9 cellular contexts compared by ENCODE assay signal in genomic region chr1:55211909-55212308, GRCh38. TPM values are rescaled to one million over a fixed set of nuclear protein-coding genes. Genes with fewer than 3 reads are reported as not detected.
DNase-seq lines count a peak whose midpoint lies in the region; ATAC-seq, FAIRE-seq and TF ChIP-seq lines count a peak whose summit lies in the region.
"Had no signal": no experiment of that assay in that cellular context is flagged by ENCODE, and none has a peak within 500 bp of the region (broad histone marks: within the 10 kb centered on the region; RNA-seq: fewer than 3 reads in every experiment).

No MANE protein-coding gene starts in this region.

- no peak overlapping the region for H3K27ac Mint-ChIP-seq in endodermal cell

- in situ Hi-C loops in HepG2 (cut with HindIII; ENCODE audit: extremely low pct_ligation_motif_present, low pct_unique_long_range_greater_than_20kb), result no loop called here

- DNase-seq in HepG2 (ENCODE audit: low spot score) (no peak), right lobe of liver (no peak), MV-4-11 (lab: John Stamatoyannopoulos, UW) (peak; percentile 60), endodermal cell (no peak), cerebellar cortex (ENCODE audit: low spot score) (no peak), amygdala (lab: John Stamatoyannopoulos, UW) (no peak)

- H4K20me1 ChIP-seq in HepG2 (ENCODE audit: insufficient read depth, low read length), result peaks cover 3% of the 10 kb centered on the region

- WGBS in HepG2 (ENCODE audit: low lambda C conversion rate), result 46% methylated on average over 3 of the region's 3 CpGs
- WGBS in right lobe of liver (ENCODE audit: insufficient coverage, low coverage, low lambda C conversion rate, missing lambda C conversion rate), result 40% methylated on average over 3 of the region's 3 CpGs
- WGBS in endodermal cell (ENCODE audit: insufficient coverage in 1 of 2, insufficient read length in 1 of 2), 2 experiments, result 81 to 83% methylated on average over 3 of the region's 3 CpGs

- H3K4me3 ChIP-seq in HepG2 (replicated peaks in 1 of 3; ENCODE audit: insufficient read depth in 1 of 3, low read depth in 2 of 3, low read length in 3 of 3), result peak overlapping the region; percentile 87 to 98 (median 94); a peak in 5 of 6 replicates
- H3K4me3 ChIP-seq in right lobe of liver, result no peak overlapping the region
- H3K4me3 ChIP-seq in endodermal cell (ENCODE audit: low read length), result peak overlapping the region; percentile 95

- peak overlapping the region; percentile 60 for H3K27ac ChIP-seq in HepG2 (ENCODE audit: extremely low read length, insufficient read depth, low read length)
- H3K27ac ChIP-seq in right lobe of liver, result peak overlapping the region in 1 of 3 donors; percentile 31
- H3K27ac ChIP-seq in endodermal cell (ENCODE audit: low read depth, low read length), result no peak overlapping the region

- peaks cover 61% of the 10 kb centered on the region for H3K4me1 Mint-ChIP-seq in endodermal cell

- H3K36me3 ChIP-seq in HepG2 (replicated peaks in 1 of 2; ENCODE audit: control insufficient read depth in 1 of 2, insufficient read depth in 2 of 2, low read length in 2 of 2) (peaks cover 0 to 2% of the 10 kb centered on the region in 2 experiments; a peak in 2 of 5 replicates), right lobe of liver (no peaks in the 10 kb centered on the region), endodermal cell (ENCODE audit: control insufficient read depth, insufficient read depth, low read length) (peaks cover 3% of the 10 kb centered on the region)

- peak overlapping the region; percentile 93 for H3K4me2 ChIP-seq in HepG2 (ENCODE audit: low read depth, low read length)

- H3K27me3 ChIP-seq in HepG2 (ENCODE audit: control insufficient read depth in 1 of 2, insufficient read depth in 2 of 2, low read length in 2 of 2), result no peaks in the 10 kb centered on the region
- no peaks in the 10 kb centered on the region for H3K27me3 ChIP-seq in right lobe of liver
- H3K27me3 ChIP-seq in endodermal cell (ENCODE audit: control insufficient read depth, insufficient read depth, low read length, poor library complexity, severe bottlenecking), result no peaks in the 10 kb centered on the region

- no peak overlapping the region for H2AFZ ChIP-seq in HepG2 (ENCODE audit: low read length)

- TF ChIP-seq POLR2A in HepG2 (IDR thresholded peaks at IDR 0.05; ENCODE audit: insufficient read depth in 1 of 2, low read depth in 2 of 2, low read length in 2 of 2) (no peak), right lobe of liver (IDR thresholded peaks at IDR 0.05) (no peak)

- FAIRE-seq in HepG2 (lab: Jason Lieb, UNC), result no peak
- FAIRE-seq: colon had no signal

- no peaks in the 10 kb centered on the region for H3K27me3 Mint-ChIP-seq in endodermal cell (ENCODE audit: insufficient read depth)

- ATAC-seq in HepG2 (no peak), right lobe of liver (no peak), HG03520 (IDR thresholded peaks at IDR 0.05; ENCODE audit: unreplicated experiment) (no peak), HG03045 (IDR thresholded peaks at IDR 0.05; ENCODE audit: unreplicated experiment) (no peak)

- TF ChIP-seq CTCF in HepG2 (CRISPR knock-in tag; IDR thresholded peaks at IDR 0.05) (no peak), right lobe of liver (IDR thresholded peaks at IDR 0.05) (no peak), endodermal cell (conservative IDR thresholded peaks at IDR 0.05) (no peak)

- H3K9me3 Mint-ChIP-seq in endodermal cell, result no peaks in the 10 kb centered on the region

- H3K4me3 Mint-ChIP-seq in endodermal cell, result peak overlapping the region; percentile 98

- POLR2A ChIA-PET in HepG2 (lab: Yijun Ruan, JAX), result interaction anchor here (1.2 kb wide), 1 partner anchor 21 kb away, joined by 3 read pairs; no protein-coding TSS in a partner anchor

- H3K9ac ChIP-seq in HepG2 (ENCODE audit: insufficient read depth, low read depth, low read length) (peak overlapping the region; percentile 97; the same call in 1 of the 2 replicates), endodermal cell (ENCODE audit: extremely low read depth, low read length, poor library complexity, severe bottlenecking) (no peak overlapping the region)

- H3K4me1 ChIP-seq in HepG2 (ENCODE audit: insufficient read depth, low read length) (peaks cover 59% of the 10 kb centered on the region), right lobe of liver (peaks cover 0 to 37% (median 14%) of the 10 kb centered on the region in 4 donors), endodermal cell (ENCODE audit: control insufficient read depth, insufficient read depth, low read length) (peaks cover 19% of the 10 kb centered on the region)

- CTCF ChIA-PET in HepG2 (lab: Yijun Ruan, JAX; ENCODE audit: low intra/inter-chr PET ratio, low total read pairs), result no interaction called here

- no peak for TF ChIP-seq RAD21 in HepG2 (CRISPR knock-in tag; IDR thresholded peaks at IDR 0.05)

- peaks cover 85% of the 10 kb centered on the region for H3K79me2 ChIP-seq in HepG2 (ENCODE audit: insufficient read depth, low read length)

- H3K9me3 ChIP-seq in HepG2 (ENCODE audit: low read length) (no peaks in the 10 kb centered on the region), right lobe of liver (no peaks in the 10 kb centered on the region), endodermal cell (ENCODE audit: control insufficient read depth, low read length) (no peaks in the 10 kb centered on the region)

- peaks cover 5% of the 10 kb centered on the region for H3K36me3 Mint-ChIP-seq in endodermal cell (ENCODE audit: low read depth)

- intact Hi-C loops in HepG2 (cut with micrococcal nuclease; ENCODE audit: unreplicated experiment) (loop anchor here (10.0 kb wide), 1 partner anchor 47 kb away; no protein-coding TSS in a partner anchor), right lobe of liver (cut with DNase I) (no loop called here)

- TF ChIP-seq EP300 in HepG2 (IDR thresholded peaks at IDR 0.05; ENCODE audit: low read depth in 2 of 2, low read length in 2 of 2) (no peak), HepG2 (CRISPR knock-in tag; IDR thresholded peaks at IDR 0.05; ENCODE audit: borderline replicate concordance) (no peak)

- no TSS peak for BruUV-seq in HepG2 (replicated peaks; lab: Mats Ljungman, UMichigan)

TF ChIP-seq in HepG2, 621 proteins besides CTCF, POLR2A, EP300 and RAD21 (continues in another document):
- TF ChIP-seq HNRNPLL (IDR thresholded peaks at IDR 0.05; ENCODE audit: low read depth, low read length, poor library complexity, severe bottlenecking), result no peak
- no peak for TF ChIP-seq GPN1 (CRISPR knock-in tag; IDR thresholded peaks at IDR 0.05; ENCODE audit: borderline replicate concordance)
- 0 out of 2 replicates have a peak, but pooled peaks have one; percentile 3 for TF ChIP-seq THAP11 (CRISPR knock-in tag; IDR thresholded peaks at IDR 0.05)
- 0 out of 2 replicates have a peak, but pooled peaks have one; percentile 1 for TF ChIP-seq DMAP1 (CRISPR knock-in tag; IDR thresholded peaks at IDR 0.05)
- no peak for TF ChIP-seq ZBTB1 (CRISPR knock-in tag; IDR thresholded peaks at IDR 0.05; ENCODE audit: borderline replicate concordance)
- TF ChIP-seq ZNF776 (CRISPR knock-in tag; IDR thresholded peaks at IDR 0.05), result no peak
- no peak for TF ChIP-seq THAP9 (CRISPR knock-in tag; IDR thresholded peaks at IDR 0.05; ENCODE audit: borderline replicate concordance)
- no peak for TF ChIP-seq NFE2 (CRISPR knock-in tag; IDR thresholded peaks at IDR 0.05)

RNA-seq across cellular contexts. Expression of gene USP24, which starts 3.3 kb away (rescaled TPM):
- total RNA-seq in HepG2 (2016; rRNA removed; fragmentation: Illumina TruSeq; extraction: Trizol) (47.6 and 59.5 TPM in 2 replicates), right lobe of liver (10 to 100 TPM; 19.9 to 28.0 (median 21.9) TPM), endodermal cell (10 to 100 TPM; 68.2 to 71.5 TPM)
- total RNA-seq in HepG2 (2016; cell fraction: cytosol; rRNA removed; fragmentation: Illumina TruSeq; extraction: Trizol; ENCODE audit: low read depth), result 4.1 and 5.1 TPM in 2 replicates
- total RNA-seq in HepG2 (2016; cell fraction: insoluble cytoplasmic fraction; rRNA removed; fragmentation: Illumina TruSeq; extraction: Trizol), result 41.1 and 53.7 TPM in 2 replicates
- 12.0 and 12.6 TPM in 2 replicates for total RNA-seq in HepG2 (2016; cell fraction: membrane; rRNA removed; fragmentation: Illumina TruSeq; extraction: Trizol)
- total RNA-seq in HepG2 (2016; cell fraction: nucleus; rRNA removed; fragmentation: Illumina TruSeq; extraction: Trizol), result 76.5 and 77.4 TPM in 2 replicates
- polyA plus RNA-seq in HepG2 (2011; rRNA removed), result 17.2 and 18.8 TPM in 2 replicates
- polyA plus RNA-seq in HepG2 (2011; cell fraction: cytosol; rRNA removed), result 9.7 and 11.6 TPM in 2 replicates
- polyA plus RNA-seq in HepG2 (2011; cell fraction: nucleus; rRNA removed), result 39.7 and 46.5 TPM in 2 replicates
- polyA plus RNA-seq in HepG2 (2012), result 24.9 and 34.6 TPM in 2 replicates
- polyA plus RNA-seq in HepG2 (2016; cell fraction: cytosol; fragmentation: Illumina TruSeq; extraction: Trizol; ENCODE audit: low read depth), result 1.2 and 1.6 TPM in 2 replicates
- 34.7 and 34.9 TPM in 2 replicates for polyA plus RNA-seq in HepG2 (2016; cell fraction: insoluble cytoplasmic fraction; fragmentation: Illumina TruSeq; extraction: Trizol; ENCODE audit: low read depth)
- polyA plus RNA-seq in HepG2 (2016; cell fraction: membrane; fragmentation: Illumina TruSeq; extraction: Trizol; ENCODE audit: low read depth), result 3.3 and 5.2 TPM in 2 replicates
- 84.4 and 87.2 TPM in 2 replicates for polyA plus RNA-seq in HepG2 (2016; cell fraction: nucleus; fragmentation: Illumina TruSeq; extraction: Trizol; ENCODE audit: insufficient read depth, low read depth)
- polyA minus RNA-seq in HepG2 (2011; rRNA and poly(A)+ RNA removed; ENCODE audit: low replicate concordance), result 35.1 and 36.7 TPM in 2 replicates
- polyA minus RNA-seq in HepG2 (2011; cell fraction: cytosol; rRNA and poly(A)+ RNA removed), result 23.3 and 27.0 TPM in 2 replicates
- polyA minus RNA-seq in HepG2 (2011; cell fraction: nucleus; rRNA and poly(A)+ RNA removed), result 181 and 197 TPM in 2 replicates
- polyA plus RNA-seq in endodermal cell (2013, experiment 1 of 2), result 24.7 TPM
- polyA plus RNA-seq in endodermal cell (2013, experiment 2 of 2), result 24.5 TPM

Comparison
In these comparisons a context has a peak if more than half of its experiments do, and no peak if none do; other contexts are left out.
1. H3K4me3 ChIP-seq: peak in HepG2 (3 of 3) and endodermal cell (single experiment); none in right lobe of liver (0 of 3).